Comparison of ENCODE assay signal across 21 cellular contexts in genomic region chrX:47859686-47860085, GRCh38.
"Had no signal": no experiment of that assay in that cellular context is flagged by ENCODE, and none has a peak within 500 bp of the region (broad histone marks: within the 10 kb centered on the region; RNA-seq: fewer than 3 reads in every experiment).

No MANE protein-coding gene starts in this region.

- H3K4me3 Mint-ChIP-seq: dendritic cell treated with granulocyte-macrophage colony-stimulating factor and Interleukin-4, amounts not matched to agents 40 ng/mL and 50 ng/mL, for 4 days; immature natural killer cell; mesothelial cell of epicardium; naive thymus-derived CD4-positive, alpha-beta T cell; natural killer cell had no signal

- H3K36me3 Mint-ChIP-seq: natural killer cell had no signal

- H3K27me3 Mint-ChIP-seq: dendritic cell treated with granulocyte-macrophage colony-stimulating factor and Interleukin-4, amounts not matched to agents 40 ng/mL and 50 ng/mL, for 4 days; naive thymus-derived CD4-positive, alpha-beta T cell had no signal

- H3K4me1 Mint-ChIP-seq: immature natural killer cell, mesothelial cell of epicardium, natural killer cell had no signal

- H3K27ac Mint-ChIP-seq: dendritic cell treated with granulocyte-macrophage colony-stimulating factor and Interleukin-4, amounts not matched to agents 40 ng/mL and 50 ng/mL, for 4 days; immature natural killer cell; mesothelial cell of epicardium; natural killer cell had no signal

- ATAC-seq: foreskin keratinocyte; gastroesophageal sphincter; heart left ventricle; left lung; left ventricle myocardium superior; lower lobe of right lung; naive thymus-derived CD4-positive, alpha-beta T cell; natural killer cell had no signal

- H3K9me3 Mint-ChIP-seq: dendritic cell treated with granulocyte-macrophage colony-stimulating factor and Interleukin-4, amounts not matched to agents 40 ng/mL and 50 ng/mL, for 4 days; immature natural killer cell; mesothelial cell of epicardium; naive thymus-derived CD4-positive, alpha-beta T cell; natural killer cell had no signal

- DNase-seq: colonic mucosa; cortex of kidney; dorsolateral prefrontal cortex; effector CD4-positive, alpha-beta T cell; effector memory CD4-positive, alpha-beta T cell; foreskin keratinocyte; heart left ventricle; hypothalamus; immature natural killer cell; islet precursor cell; kidney; kidney glomerular epithelial cell; left lung; left ventricle myocardium superior; lower lobe of right lung; mesenchymal stem cell; naive thymus-derived CD4-positive, alpha-beta T cell; natural killer cell had no signal
